Comparison of ENCODE assay signal across 17 cellular contexts in genomic region chr19:36111200-36111539, GRCh38. TPM values are rescaled to one million over a fixed set of nuclear protein-coding genes. Genes with fewer than 3 reads are reported as not detected.
DNase-seq lines count a peak whose midpoint lies in the region; ATAC-seq, FAIRE-seq and TF ChIP-seq lines count a peak whose summit lies in the region.
"Had no signal": no experiment of that assay in that cellular context is flagged by ENCODE, and none has a peak within 500 bp of the region (broad histone marks: within the 10 kb centered on the region; RNA-seq: fewer than 3 reads in every experiment).

No MANE protein-coding gene starts in this region.

- H3K36me3 ChIP-seq in HepG2 (replicated peaks in 1 of 2; ENCODE audit: control insufficient read depth in 1 of 2, insufficient read depth in 2 of 2, low read length in 2 of 2) = peaks cover 5 to 12% of the 10 kb centered on the region in 2 experiments; a peak in 1 of 5 replicates
- H3K36me3 ChIP-seq in right lobe of liver = peaks cover 0 to 8% (median 0%) of the 10 kb centered on the region in 4 donors

- H3K4me2 ChIP-seq in HepG2 (ENCODE audit: low read depth, low read length) = no peak overlapping the region
- H3K4me2 ChIP-seq: PC-9 had no signal

- H2AFZ ChIP-seq in HepG2 (ENCODE audit: low read length) = no peak overlapping the region
- H2AFZ ChIP-seq: PC-9 had no signal

- no peak for TF ChIP-seq EP300 in HepG2 (IDR thresholded peaks at IDR 0.05; ENCODE audit: low read depth in 2 of 2, low read length in 2 of 2)
- TF ChIP-seq EP300 in HepG2 (CRISPR knock-in tag; IDR thresholded peaks at IDR 0.05; ENCODE audit: borderline replicate concordance) = no peak

- TF ChIP-seq RAD21 in HepG2 (CRISPR knock-in tag; IDR thresholded peaks at IDR 0.05) = no peak

- in situ Hi-C loops in HepG2 (cut with HindIII; ENCODE audit: extremely low pct_ligation_motif_present, low pct_unique_long_range_greater_than_20kb) = no loop called here

- POLR2A ChIA-PET in HepG2 (lab: Yijun Ruan, JAX) = no interaction called here

- H3K9me3 ChIP-seq in HepG2 (ENCODE audit: low read length) (no peaks in the 10 kb centered on the region), right lobe of liver (no peaks in the 10 kb centered on the region)

- FAIRE-seq in HepG2 (lab: Jason Lieb, UNC) = no peak
- FAIRE-seq: G401.6 had no signal

- WGBS in HepG2 (ENCODE audit: low lambda C conversion rate) = 100% methylated on average over 2 of the region's 13 CpGs
- WGBS in right lobe of liver (ENCODE audit: insufficient coverage, low coverage, low lambda C conversion rate, missing lambda C conversion rate) = no CpG with 5 or more reads among the region's 13 CpGs

- TF ChIP-seq CTCF in HepG2 (CRISPR knock-in tag; IDR thresholded peaks at IDR 0.05) (no peak), right lobe of liver (IDR thresholded peaks at IDR 0.05) (no peak), VCaP (conservative IDR thresholded peaks at IDR 0.05) (no peak)

- no peaks in the 10 kb centered on the region for H4K20me1 ChIP-seq in HepG2 (ENCODE audit: insufficient read depth, low read length)

- H3K9ac ChIP-seq in HepG2 (ENCODE audit: insufficient read depth, low read depth, low read length) = no peak overlapping the region

- TF ChIP-seq POLR2A in HepG2 (IDR thresholded peaks at IDR 0.05; ENCODE audit: insufficient read depth in 1 of 2, low read depth in 2 of 2, low read length in 2 of 2) = no peak
- TF ChIP-seq POLR2A in right lobe of liver (IDR thresholded peaks at IDR 0.05) = no peak

- BruUV-seq in HepG2 (replicated peaks; lab: Mats Ljungman, UMichigan) = no TSS peak

- intact Hi-C loops in HepG2 (cut with micrococcal nuclease; ENCODE audit: unreplicated experiment) = no loop called here
- intact Hi-C loops in right lobe of liver (cut with DNase I) = loop anchor here in 1 of 2 donors (10.0 kb wide), 1 partner anchor 46 kb away; no protein-coding TSS in a partner anchor

- DNase-seq in HepG2 (ENCODE audit: low spot score) (no peak), right lobe of liver (no peak), left kidney (ENCODE audit: low read depth, low spot score) (peak; percentile 34), KG1 (lab: John Stamatoyannopoulos, UW) (no peak), GDM1 (lab: John Stamatoyannopoulos, UW) (no peak)
- no peak for DNase-seq in activated CD4-positive, alpha-beta T cell treated with anti-CD3 and anti-CD28 coated beads for 1 hour
- DNase-seq: DMS79, NCI-H1436, NCI-H2029 treated with DMSO at 0.1 percent for 48 hours, NCI-H510A treated with DMSO at 0.1 percent for 48 hours, PC-9 had no signal

- H3K4me1 ChIP-seq in HepG2 (ENCODE audit: insufficient read depth, low read length) = peaks cover 11% of the 10 kb centered on the region
- peaks cover 0 to 9% (median 3%) of the 10 kb centered on the region in 4 donors for H3K4me1 ChIP-seq in right lobe of liver

- H3K4me3 ChIP-seq in HepG2 (replicated peaks in 1 of 3; ENCODE audit: insufficient read depth in 1 of 3, low read depth in 2 of 3, low read length in 3 of 3) (no peak overlapping the region), right lobe of liver (no peak overlapping the region)
- H3K4me3 ChIP-seq: PC-9 had no signal

- CTCF ChIA-PET in HepG2 (lab: Yijun Ruan, JAX; ENCODE audit: low intra/inter-chr PET ratio, low total read pairs) = no interaction called here

- no peak for ATAC-seq in HepG2
- no peak for ATAC-seq in right lobe of liver
- no peak for ATAC-seq in GM18519 (IDR thresholded peaks at IDR 0.05; ENCODE audit: low FRiP score, unreplicated experiment)
- ATAC-seq: Right ventricle myocardium inferior had no signal

- H3K27ac ChIP-seq in HepG2 (ENCODE audit: extremely low read length, insufficient read depth, low read length) (no peak overlapping the region), right lobe of liver (no peak overlapping the region), VCaP (peak overlapping the region; percentile 2; the same call in 1 of the 2 replicates)
- H3K27ac ChIP-seq: PC-9 had no signal

- no peaks in the 10 kb centered on the region; a peak in 1 of 5 replicates for H3K27me3 ChIP-seq in HepG2 (ENCODE audit: control insufficient read depth in 1 of 2, insufficient read depth in 2 of 2, low read length in 2 of 2)
- H3K27me3 ChIP-seq in right lobe of liver = no peaks in the 10 kb centered on the region

- peaks cover 13% of the 10 kb centered on the region for H3K79me2 ChIP-seq in HepG2 (ENCODE audit: insufficient read depth, low read length)

RNA-seq across cellular contexts. Expression of gene OVOL3, which starts 0.2 kb away (rescaled TPM):
- total RNA-seq in HepG2 (2016; rRNA removed; fragmentation: Illumina TruSeq; extraction: Trizol) (not detected in 2 replicates), right lobe of liver (not detected)
- total RNA-seq in HepG2 (2016; cell fraction: cytosol; rRNA removed; fragmentation: Illumina TruSeq; extraction: Trizol; ENCODE audit: low read depth) = not detected in 2 replicates
- total RNA-seq in HepG2 (2016; cell fraction: insoluble cytoplasmic fraction; rRNA removed; fragmentation: Illumina TruSeq; extraction: Trizol) = not detected in 2 replicates
- not detected in 2 replicates for total RNA-seq in HepG2 (2016; cell fraction: membrane; rRNA removed; fragmentation: Illumina TruSeq; extraction: Trizol)
- total RNA-seq in HepG2 (2016; cell fraction: nucleus; rRNA removed; fragmentation: Illumina TruSeq; extraction: Trizol) = not detected in 2 replicates
- not detected in 2 replicates for polyA plus RNA-seq in HepG2 (2011; rRNA removed)
- polyA plus RNA-seq in HepG2 (2011; cell fraction: cytosol; rRNA removed) = 0.09 TPM in 1 of 2 replicates, not detected in the other
- polyA plus RNA-seq in HepG2 (2011; cell fraction: nucleus; rRNA removed) = not detected in 2 replicates
- not detected in 2 replicates for polyA plus RNA-seq in HepG2 (2012)
- polyA plus RNA-seq in HepG2 (2016; cell fraction: cytosol; fragmentation: Illumina TruSeq; extraction: Trizol; ENCODE audit: low read depth) = not detected in 2 replicates
- not detected in 2 replicates for polyA plus RNA-seq in HepG2 (2016; cell fraction: insoluble cytoplasmic fraction; fragmentation: Illumina TruSeq; extraction: Trizol; ENCODE audit: low read depth)
- polyA plus RNA-seq in HepG2 (2016; cell fraction: membrane; fragmentation: Illumina TruSeq; extraction: Trizol; ENCODE audit: low read depth) = not detected in 2 replicates
- polyA plus RNA-seq in HepG2 (2016; cell fraction: nucleus; fragmentation: Illumina TruSeq; extraction: Trizol; ENCODE audit: insufficient read depth, low read depth) = not detected in 2 replicates
- not detected in 2 replicates for polyA minus RNA-seq in HepG2 (2011; rRNA and poly(A)+ RNA removed; ENCODE audit: low replicate concordance)
- not detected in 2 replicates for polyA minus RNA-seq in HepG2 (2011; cell fraction: cytosol; rRNA and poly(A)+ RNA removed)
- polyA minus RNA-seq in HepG2 (2011; cell fraction: nucleus; rRNA and poly(A)+ RNA removed) = not detected in 2 replicates
- total RNA-seq: A172, H4, PC-9, Right ventricle myocardium inferior had no signal

RNA-seq across cellular contexts. Expression of gene POLR2I, which starts 3.5 kb away (rescaled TPM):
- 101 and 104 TPM in 2 replicates for total RNA-seq in HepG2 (2016; rRNA removed; fragmentation: Illumina TruSeq; extraction: Trizol)
- total RNA-seq in HepG2 (2016; cell fraction: cytosol; rRNA removed; fragmentation: Illumina TruSeq; extraction: Trizol; ENCODE audit: low read depth) = 200 and 257 TPM in 2 replicates
- 89.2 and 111 TPM in 2 replicates for total RNA-seq in HepG2 (2016; cell fraction: insoluble cytoplasmic fraction; rRNA removed; fragmentation: Illumina TruSeq; extraction: Trizol)
- 150 and 193 TPM in 2 replicates for total RNA-seq in HepG2 (2016; cell fraction: membrane; rRNA removed; fragmentation: Illumina TruSeq; extraction: Trizol)
- 28.9 and 41.0 TPM in 2 replicates for total RNA-seq in HepG2 (2016; cell fraction: nucleus; rRNA removed; fragmentation: Illumina TruSeq; extraction: Trizol)
- polyA plus RNA-seq in HepG2 (2011; rRNA removed) = 40.5 and 41.1 TPM in 2 replicates
- polyA plus RNA-seq in HepG2 (2011; cell fraction: cytosol; rRNA removed) = 43.3 and 68.7 TPM in 2 replicates
- polyA plus RNA-seq in HepG2 (2011; cell fraction: nucleus; rRNA removed) = 35.8 and 39.5 TPM in 2 replicates
- 54.5 and 79.4 TPM in 2 replicates for polyA plus RNA-seq in HepG2 (2012)
- 272 and 302 TPM in 2 replicates for polyA plus RNA-seq in HepG2 (2016; cell fraction: cytosol; fragmentation: Illumina TruSeq; extraction: Trizol; ENCODE audit: low read depth)
- 78.5 and 105 TPM in 2 replicates for polyA plus RNA-seq in HepG2 (2016; cell fraction: insoluble cytoplasmic fraction; fragmentation: Illumina TruSeq; extraction: Trizol; ENCODE audit: low read depth)
- polyA plus RNA-seq in HepG2 (2016; cell fraction: membrane; fragmentation: Illumina TruSeq; extraction: Trizol; ENCODE audit: low read depth) = 180 and 196 TPM in 2 replicates
- 49.3 and 68.2 TPM in 2 replicates for polyA plus RNA-seq in HepG2 (2016; cell fraction: nucleus; fragmentation: Illumina TruSeq; extraction: Trizol; ENCODE audit: insufficient read depth, low read depth)
- 92.6 and 139 TPM in 2 replicates for polyA minus RNA-seq in HepG2 (2011; rRNA and poly(A)+ RNA removed; ENCODE audit: low replicate concordance)
- 36.7 and 69.3 TPM in 2 replicates for polyA minus RNA-seq in HepG2 (2011; cell fraction: cytosol; rRNA and poly(A)+ RNA removed)
- polyA minus RNA-seq in HepG2 (2011; cell fraction: nucleus; rRNA and poly(A)+ RNA removed) = 18.0 and 26.0 TPM in 2 replicates
- total RNA-seq in right lobe of liver = 10 to 100 TPM; 27.3 to 34.4 (median 29.9) TPM

RNA-seq across cellular contexts. Expression of gene TBCB, which starts 4.1 kb away (rescaled TPM):
- 271 and 302 TPM in 2 replicates for total RNA-seq in HepG2 (2016; rRNA removed; fragmentation: Illumina TruSeq; extraction: Trizol)
- 111 and 137 TPM in 2 replicates for total RNA-seq in HepG2 (2016; cell fraction: cytosol; rRNA removed; fragmentation: Illumina TruSeq; extraction: Trizol; ENCODE audit: low read depth)
- total RNA-seq in HepG2 (2016; cell fraction: insoluble cytoplasmic fraction; rRNA removed; fragmentation: Illumina TruSeq; extraction: Trizol) = 287 and 330 TPM in 2 replicates
- total RNA-seq in HepG2 (2016; cell fraction: membrane; rRNA removed; fragmentation: Illumina TruSeq; extraction: Trizol) = 147 and 172 TPM in 2 replicates
- 88.1 and 109 TPM in 2 replicates for total RNA-seq in HepG2 (2016; cell fraction: nucleus; rRNA removed; fragmentation: Illumina TruSeq; extraction: Trizol)
- 245 and 276 TPM in 2 replicates for polyA plus RNA-seq in HepG2 (2011; rRNA removed)
- 268 and 334 TPM in 2 replicates for polyA plus RNA-seq in HepG2 (2011; cell fraction: cytosol; rRNA removed)
- polyA plus RNA-seq in HepG2 (2011; cell fraction: nucleus; rRNA removed) = 216 and 224 TPM in 2 replicates
- 194 and 206 TPM in 2 replicates for polyA plus RNA-seq in HepG2 (2012)
- 122 and 132 TPM in 2 replicates for polyA plus RNA-seq in HepG2 (2016; cell fraction: cytosol; fragmentation: Illumina TruSeq; extraction: Trizol; ENCODE audit: low read depth)
- polyA plus RNA-seq in HepG2 (2016; cell fraction: insoluble cytoplasmic fraction; fragmentation: Illumina TruSeq; extraction: Trizol; ENCODE audit: low read depth) = 315 and 344 TPM in 2 replicates
- polyA plus RNA-seq in HepG2 (2016; cell fraction: membrane; fragmentation: Illumina TruSeq; extraction: Trizol; ENCODE audit: low read depth) = 131 and 152 TPM in 2 replicates
- 199 and 208 TPM in 2 replicates for polyA plus RNA-seq in HepG2 (2016; cell fraction: nucleus; fragmentation: Illumina TruSeq; extraction: Trizol; ENCODE audit: insufficient read depth, low read depth)
- polyA minus RNA-seq in HepG2 (2011; rRNA and poly(A)+ RNA removed; ENCODE audit: low replicate concordance) = 123 and 179 TPM in 2 replicates
- 73.9 and 84.3 TPM in 2 replicates for polyA minus RNA-seq in HepG2 (2011; cell fraction: cytosol; rRNA and poly(A)+ RNA removed)
- 23.3 and 34.8 TPM in 2 replicates for polyA minus RNA-seq in HepG2 (2011; cell fraction: nucleus; rRNA and poly(A)+ RNA removed)
- 10 to 100 TPM; 27.8 to 64.7 (median 36.4) TPM for total RNA-seq in right lobe of liver

RNA-seq across cellular contexts. Expression of gene CAPNS1, which starts 28.7 kb away (rescaled TPM):
- total RNA-seq in HepG2 (2016; rRNA removed; fragmentation: Illumina TruSeq; extraction: Trizol) = 280 and 322 TPM in 2 replicates
- 123 and 145 TPM in 2 replicates for total RNA-seq in HepG2 (2016; cell fraction: cytosol; rRNA removed; fragmentation: Illumina TruSeq; extraction: Trizol; ENCODE audit: low read depth)
- total RNA-seq in HepG2 (2016; cell fraction: insoluble cytoplasmic fraction; rRNA removed; fragmentation: Illumina TruSeq; extraction: Trizol) = 261 and 342 TPM in 2 replicates
- 152 and 172 TPM in 2 replicates for total RNA-seq in HepG2 (2016; cell fraction: membrane; rRNA removed; fragmentation: Illumina TruSeq; extraction: Trizol)
- 96.9 and 104 TPM in 2 replicates for total RNA-seq in HepG2 (2016; cell fraction: nucleus; rRNA removed; fragmentation: Illumina TruSeq; extraction: Trizol)
- polyA plus RNA-seq in HepG2 (2011; rRNA removed) = 526 and 533 TPM in 2 replicates
- 204 and 262 TPM in 2 replicates for polyA plus RNA-seq in HepG2 (2011; cell fraction: cytosol; rRNA removed)
- polyA plus RNA-seq in HepG2 (2011; cell fraction: nucleus; rRNA removed) = 119 and 132 TPM in 2 replicates
- polyA plus RNA-seq in HepG2 (2012) = 299 and 302 TPM in 2 replicates
- 206 and 217 TPM in 2 replicates for polyA plus RNA-seq in HepG2 (2016; cell fraction: cytosol; fragmentation: Illumina TruSeq; extraction: Trizol; ENCODE audit: low read depth)
- 455 and 533 TPM in 2 replicates for polyA plus RNA-seq in HepG2 (2016; cell fraction: insoluble cytoplasmic fraction; fragmentation: Illumina TruSeq; extraction: Trizol; ENCODE audit: low read depth)
- 241 and 270 TPM in 2 replicates for polyA plus RNA-seq in HepG2 (2016; cell fraction: membrane; fragmentation: Illumina TruSeq; extraction: Trizol; ENCODE audit: low read depth)
- 326 and 330 TPM in 2 replicates for polyA plus RNA-seq in HepG2 (2016; cell fraction: nucleus; fragmentation: Illumina TruSeq; extraction: Trizol; ENCODE audit: insufficient read depth, low read depth)
- polyA minus RNA-seq in HepG2 (2011; rRNA and poly(A)+ RNA removed; ENCODE audit: low replicate concordance) = 458 and 714 TPM in 2 replicates
- 195 and 198 TPM in 2 replicates for polyA minus RNA-seq in HepG2 (2011; cell fraction: cytosol; rRNA and poly(A)+ RNA removed)
- 43.9 and 66.4 TPM in 2 replicates for polyA minus RNA-seq in HepG2 (2011; cell fraction: nucleus; rRNA and poly(A)+ RNA removed)
- total RNA-seq in right lobe of liver = 100 to 1,000 TPM in 4 of 6 experiments, 10 to 100 TPM in 2; 93.0 to 252 (median 168) TPM

RNA-seq across cellular contexts. Expression of gene COX7A1, which starts 41.1 kb away (rescaled TPM):
- total RNA-seq in HepG2 (2016; rRNA removed; fragmentation: Illumina TruSeq; extraction: Trizol) = not detected in 2 replicates
- not detected in 2 replicates for total RNA-seq in HepG2 (2016; cell fraction: cytosol; rRNA removed; fragmentation: Illumina TruSeq; extraction: Trizol; ENCODE audit: low read depth)
- not detected in 2 replicates for total RNA-seq in HepG2 (2016; cell fraction: insoluble cytoplasmic fraction; rRNA removed; fragmentation: Illumina TruSeq; extraction: Trizol)
- not detected in 2 replicates for total RNA-seq in HepG2 (2016; cell fraction: membrane; rRNA removed; fragmentation: Illumina TruSeq; extraction: Trizol)
- total RNA-seq in HepG2 (2016; cell fraction: nucleus; rRNA removed; fragmentation: Illumina TruSeq; extraction: Trizol) = not detected in 2 replicates
- polyA plus RNA-seq in HepG2 (2011; rRNA removed) = not detected in 2 replicates
- not detected in 2 replicates for polyA plus RNA-seq in HepG2 (2011; cell fraction: cytosol; rRNA removed)
- polyA plus RNA-seq in HepG2 (2011; cell fraction: nucleus; rRNA removed) = not detected in 2 replicates
- not detected in 2 replicates for polyA plus RNA-seq in HepG2 (2012)
- not detected in 2 replicates for polyA plus RNA-seq in HepG2 (2016; cell fraction: cytosol; fragmentation: Illumina TruSeq; extraction: Trizol; ENCODE audit: low read depth)
- not detected in 2 replicates for polyA plus RNA-seq in HepG2 (2016; cell fraction: insoluble cytoplasmic fraction; fragmentation: Illumina TruSeq; extraction: Trizol; ENCODE audit: low read depth)
- not detected in 2 replicates for polyA plus RNA-seq in HepG2 (2016; cell fraction: membrane; fragmentation: Illumina TruSeq; extraction: Trizol; ENCODE audit: low read depth)
- polyA plus RNA-seq in HepG2 (2016; cell fraction: nucleus; fragmentation: Illumina TruSeq; extraction: Trizol; ENCODE audit: insufficient read depth, low read depth) = not detected in 2 replicates
- polyA minus RNA-seq in HepG2 (2011; rRNA and poly(A)+ RNA removed; ENCODE audit: low replicate concordance) = not detected in 2 replicates
- not detected in 2 replicates for polyA minus RNA-seq in HepG2 (2011; cell fraction: cytosol; rRNA and poly(A)+ RNA removed)
- not detected in 2 replicates for polyA minus RNA-seq in HepG2 (2011; cell fraction: nucleus; rRNA and poly(A)+ RNA removed)
- 1 to 10 TPM; 1.0 to 6.2 (median 3.8) TPM for total RNA-seq in right lobe of liver
- total RNA-seq: A172, H4, PC-9 had no signal
